In genomic region chr7:127447326-127447945, GRCh38 we compare ENCODE assay signal across 8 cellular contexts. TPM values are rescaled to one million over a fixed set of nuclear protein-coding genes. Genes with fewer than 3 reads are reported as not detected.
A peak's percentile ranks its signal among the peaks of the same experiment; 100 is the strongest.
DNase-seq lines count a peak whose midpoint lies in the region; ATAC-seq and TF ChIP-seq lines count a peak whose summit lies in the region.

No MANE protein-coding gene starts in this region.

- no peak overlapping the region for H3K27ac ChIP-seq in coronary artery

- DNase-seq in AML-193 (lab: John Stamatoyannopoulos, UW) (peak; percentile 75 to 79), NCI-H524 (lab: John Stamatoyannopoulos, UW) (peak; percentile 9 to 72), fibroblast of the aortic adventitia (ENCODE audit: low read depth) (peak; percentile 31), coronary artery (ENCODE audit: low spot score) (no peak)
- DNase-seq in activated CD8-positive, alpha-beta memory T cell treated with anti-CD3 and anti-CD28 coated beads for 24 hours, result peak; percentile 70
- DNase-seq in stimulated activated CD4-positive, alpha-beta T cell treated with anti-CD3 and anti-CD28 coated beads, Interleukin-1b, Interleukin-23, amount 100 ng/mL, for 4 hours (ENCODE audit: low read depth in 2 of 2), result peak; percentile 18 to 19

- H3K4me3 ChIP-seq in fibroblast of the aortic adventitia (ENCODE audit: low read depth, low read length) (no peak overlapping the region), coronary artery (no peak overlapping the region)

- TF ChIP-seq CTCF in fibroblast of the aortic adventitia (IDR thresholded peaks at IDR 0.05; ENCODE audit: insufficient read depth, low read length), result peak; percentile 30
- no peak for TF ChIP-seq CTCF in coronary artery (IDR thresholded peaks at IDR 0.05)

- ATAC-seq in GM18868 (IDR thresholded peaks at IDR 0.05; ENCODE audit: unreplicated experiment), result peak; percentile 100
- peak; percentile 100 for ATAC-seq in HG03039 (IDR thresholded peaks at IDR 0.05; ENCODE audit: unreplicated experiment)

RNA-seq across cellular contexts. Expression of gene ZNF800, which starts 54.9 kb away (rescaled TPM):
- total RNA-seq in fibroblast of the aortic adventitia (ENCODE audit: low replicate concordance), result 15.5 and 37.5 TPM in 2 replicates
